ENCODE assay signal across 23 cellular contexts in the genomic region with DNA sequence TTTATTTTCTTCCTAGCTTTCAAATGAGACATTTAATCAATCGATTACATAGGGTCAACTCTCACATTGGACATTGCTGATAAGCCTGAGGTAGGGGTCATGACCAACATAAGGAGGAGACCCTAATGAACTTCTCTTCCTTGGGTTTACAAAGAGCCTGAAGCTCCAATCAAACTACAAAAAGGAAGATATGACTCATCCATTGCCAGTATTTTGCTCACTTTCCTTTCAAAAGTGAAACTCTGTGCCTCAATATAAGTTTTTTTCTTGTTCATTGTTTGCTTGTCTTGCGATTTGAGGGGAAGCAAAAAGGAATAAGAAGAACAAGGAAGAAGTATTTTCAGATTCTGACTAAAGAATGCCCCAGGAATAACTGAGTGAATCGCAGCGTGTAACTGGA. TPM values are rescaled to one million over a fixed set of nuclear protein-coding genes. Genes with fewer than 3 reads are reported as not detected.
"Had no signal": no experiment of that assay in that cellular context is flagged by ENCODE, and none has a peak within 500 bp of the region (broad histone marks: within the 10 kb centered on the region; RNA-seq: fewer than 3 reads in every experiment).

No MANE protein-coding gene starts in this region.

- H3K9me3 ChIP-seq: esophagus muscularis mucosa, gastroesophageal sphincter, mucosa of descending colon, prostate gland, tibial nerve had no signal

- H3K27ac Mint-ChIP-seq: activated CD4-positive, alpha-beta T cell treated with anti-CD3 and anti-CD28 coated beads, Interleukin-2, amount 10 ng/mL, durations not matched to agents 24 days and 14 days; activated CD8-positive, alpha-beta T cell treated with anti-CD3 and anti-CD28 coated beads, Interleukin-2, amount 10 ng/mL, durations not matched to agents 7 days and 5 days; immature natural killer cell; memory B cell had no signal

- ATAC-seq: activated CD8-positive, alpha-beta T cell treated with anti-CD3 and anti-CD28 coated beads, Interleukin-2, amount 10 ng/mL, durations not matched to agents 7 days and 5 days; activated T-cell treated with anti-CD3 and anti-CD28 coated beads, Interleukin-2, amount 50 U/mL, for 4 hours; gastroesophageal sphincter; left ventricle myocardium superior; mucosa of descending colon; right cardiac atrium; stimulated activated naive CD8-positive, alpha-beta T cell treated with anti-CD3 and anti-CD28 coated beads, Interleukin-15, Interleukin-2, amounts not matched to agents 100 U/mL and 50 U/mL, for 24 hours had no signal

- H3K27me3 Mint-ChIP-seq: activated CD4-positive, alpha-beta T cell treated with anti-CD3 and anti-CD28 coated beads, Interleukin-2, amount 10 ng/mL, durations not matched to agents 24 days and 14 days; memory B cell; naive B cell had no signal

- H3K4me3 Mint-ChIP-seq: activated CD4-positive, alpha-beta T cell treated with anti-CD3 and anti-CD28 coated beads, Interleukin-2, amount 10 ng/mL, durations not matched to agents 24 days and 14 days; activated CD8-positive, alpha-beta T cell treated with anti-CD3 and anti-CD28 coated beads, Interleukin-2, amount 10 ng/mL, durations not matched to agents 7 days and 5 days; activated T-cell treated with anti-CD3 and anti-CD28 coated beads, Interleukin-2, amount 50 U/mL, for 4 hours; immature natural killer cell; memory B cell; naive B cell; neural crest cell had no signal

- H3K4me1 ChIP-seq: gastroesophageal sphincter, heart right ventricle, prostate gland, tibial nerve had no signal

- DNase-seq: activated CD4-positive, alpha-beta T cell treated with anti-CD3 and anti-CD28 coated beads, Interleukin-2, amount 10 ng/mL, durations not matched to agents 24 days and 14 days; activated CD8-positive, alpha-beta T cell treated with anti-CD3 and anti-CD28 coated beads, Interleukin-2, amount 10 ng/mL, durations not matched to agents 7 days and 5 days; activated naive CD4-positive, alpha-beta T cell treated with anti-CD3 and anti-CD28 coated beads, Interleukin-2, amount 50 U/mL, for 16 hours; activated T-cell treated with anti-CD3 and anti-CD28 coated beads, Interleukin-2, amount 50 U/mL, for 4 hours; aorta; cerebellar nuclear complex; effector CD4-positive, alpha-beta T cell; heart right ventricle; immature natural killer cell; left ventricle myocardium superior; mucosa of descending colon; naive B cell; right cardiac atrium; stimulated activated CD4-positive, alpha-beta T cell treated with anti-CD3 and anti-CD28 coated beads, Interleukin-2, amount 100 ng/mL, for 24 hours; stimulated activated naive CD8-positive, alpha-beta T cell treated with anti-CD3 and anti-CD28 coated beads, Interleukin-15, Interleukin-2, amounts not matched to agents 100 U/mL and 50 U/mL, for 24 hours; T1000 had no signal

- H3K9me3 Mint-ChIP-seq: activated CD4-positive, alpha-beta T cell treated with anti-CD3 and anti-CD28 coated beads, Interleukin-2, amount 10 ng/mL, durations not matched to agents 24 days and 14 days; memory B cell; neural crest cell had no signal

- H3K27ac ChIP-seq: esophagus muscularis mucosa, gastroesophageal sphincter, heart right ventricle, prostate gland, tibial nerve had no signal

- H3K36me3 Mint-ChIP-seq: memory B cell, naive B cell had no signal

- H3K4me3 ChIP-seq: esophagus muscularis mucosa, gastroesophageal sphincter, heart right ventricle, mucosa of descending colon, prostate gland, tibial nerve had no signal

- H3K36me3 ChIP-seq: esophagus muscularis mucosa, gastroesophageal sphincter, heart right ventricle, prostate gland, tibial nerve had no signal

- H3K4me1 Mint-ChIP-seq: activated CD4-positive, alpha-beta T cell treated with anti-CD3 and anti-CD28 coated beads, Interleukin-2, amount 10 ng/mL, durations not matched to agents 24 days and 14 days; immature natural killer cell had no signal

- H3K27me3 ChIP-seq: esophagus muscularis mucosa, gastroesophageal sphincter, heart right ventricle, tibial nerve had no signal

RNA-seq across cellular contexts. Expression of gene KHDRBS2, which starts 38.8 kb away (rescaled TPM):
- total RNA-seq: activated CD4-positive, alpha-beta T cell treated with anti-CD3 and anti-CD28 coated beads, Interleukin-2, amount 10 ng/mL, durations not matched to agents 24 days and 14 days; activated CD8-positive, alpha-beta T cell treated with anti-CD3 and anti-CD28 coated beads, Interleukin-2, amount 10 ng/mL, durations not matched to agents 7 days and 5 days; left ventricle myocardium superior; osteoblast had no signal
- polyA plus RNA-seq: aorta, heart right ventricle, immature natural killer cell, right cardiac atrium had no signal
